Comparison of ENCODE assay signal across 22 cellular contexts in the genomic region with DNA sequence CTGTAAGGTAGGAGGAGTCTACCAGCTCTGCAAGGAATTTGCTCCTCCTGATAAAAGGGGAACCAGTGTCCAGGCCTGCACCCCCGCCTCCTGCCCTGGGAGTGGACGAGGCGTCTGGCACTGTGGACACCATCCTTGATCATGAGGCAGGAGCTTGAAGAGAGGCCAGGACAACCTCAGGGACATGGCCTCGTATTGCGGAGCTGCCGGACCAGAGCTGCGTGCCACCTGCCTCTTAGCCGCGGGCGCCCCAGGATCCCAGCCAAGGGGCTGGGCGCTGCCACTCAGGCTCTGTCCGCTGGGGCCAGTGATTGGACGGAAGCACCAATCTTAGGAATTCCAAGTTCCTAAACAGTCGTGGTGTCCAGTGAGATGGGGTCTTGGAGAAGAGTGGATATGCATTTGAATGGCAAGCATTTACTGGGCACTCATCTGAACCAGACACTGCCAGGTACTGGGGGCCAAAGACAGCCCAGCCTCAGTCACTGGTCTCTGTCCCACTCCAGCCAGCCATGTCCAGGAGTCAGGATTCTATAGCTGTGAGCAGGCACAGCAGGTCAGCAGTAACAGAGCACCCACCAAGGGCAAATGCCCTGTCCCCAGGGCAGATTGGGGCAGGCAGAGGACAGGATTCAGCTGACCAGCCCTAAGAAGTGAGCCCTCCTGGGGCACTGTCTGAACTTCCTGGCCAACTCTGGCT. TPM values are rescaled to one million over a fixed set of nuclear protein-coding genes. Genes with fewer than 3 reads are reported as not detected.
DNase-seq lines count a peak whose midpoint lies in the region; TF ChIP-seq lines count a peak whose summit lies in the region.
"Had no signal": no experiment of that assay in that cellular context is flagged by ENCODE, and none has a peak within 500 bp of the region (broad histone marks: within the 10 kb centered on the region; RNA-seq: fewer than 3 reads in every experiment).

No MANE protein-coding gene starts in this region.

- POLR2A ChIA-PET in MCF 10A (lab: Yijun Ruan, JAX), result interaction anchor here (0.7 to 1.8 kb wide), 4 partner anchors 9 to 41 kb away, joined by 3 to 5 read pairs (median 4); no protein-coding TSS in a partner anchor
- POLR2A ChIA-PET in activated CD4-positive, alpha-beta memory T cell treated with anti-CD3 and anti-CD28 coated beads, Interleukin-2, amount 10 ng/mL, durations not matched to agents 7 days and 5 days (lab: Charles Lee), result no interaction called here
- POLR2A ChIA-PET in PC-9 (lab: Charles Lee; ENCODE audit: unreplicated experiment), result interaction anchor here (0.6 kb wide), 1 partner anchor 325 kb away, joined by 3 read pairs; no protein-coding TSS in a partner anchor

- no CpG with 5 or more reads among the region's 14 CpGs for WGBS in trophoblast cell (ENCODE audit: extremely low coverage, insufficient coverage, insufficient read length)

- no TSS peak for BruUV-seq in MCF 10A (replicated peaks; lab: Mats Ljungman, UMichigan)
- no TSS peak for BruUV-seq in PC-9 (replicated peaks; lab: Mats Ljungman, UMichigan)

- H3K27ac ChIP-seq in breast epithelium (peak overlapping the region in 1 of 2 donors; percentile 80), trophoblast cell (ENCODE audit: low read depth, low read length) (no peak overlapping the region), PC-9 (no peak overlapping the region)
- H3K27ac ChIP-seq: 22Rv1 had no signal

- H3K79me2 ChIP-seq in trophoblast cell (ENCODE audit: control insufficient read depth, insufficient read depth, low read length, poor library complexity) (no peaks in the 10 kb centered on the region), PC-9 (ENCODE audit: low read depth) (no peaks in the 10 kb centered on the region)

- H3K9me3 ChIP-seq in breast epithelium (no peaks in the 10 kb centered on the region), trophoblast cell (ENCODE audit: insufficient read depth, low read depth, low read length) (peaks cover 13% of the 10 kb centered on the region), PC-9 (ENCODE audit: insufficient read depth, low read depth) (peaks cover 8% of the 10 kb centered on the region)
- H3K9me3 ChIP-seq: HAP-1 had no signal

- H3K36me3 ChIP-seq in breast epithelium, result no peaks in the 10 kb centered on the region
- H3K36me3 ChIP-seq in trophoblast cell (ENCODE audit: control insufficient read depth in 1 of 2, insufficient read depth in 2 of 2, low read length in 2 of 2), result no peaks in the 10 kb centered on the region
- H3K36me3 ChIP-seq in PC-9 (ENCODE audit: low read depth), result 0 out of 2 replicates have a peak, but pooled peaks cover 2% of the 10 kb centered on the region
- H3K36me3 ChIP-seq: HAP-1 had no signal

- no peak overlapping the region for H3K4ac ChIP-seq in trophoblast cell (ENCODE audit: low read depth, low read length)

- H3K14ac ChIP-seq in trophoblast cell (ENCODE audit: low read length), result peak overlapping the region; percentile 32

- H3K4me3 Mint-ChIP-seq in MCF 10A (ENCODE audit: unreplicated experiment), result no peak overlapping the region
- H3K4me3 Mint-ChIP-seq in chondrocyte (ENCODE audit: unreplicated experiment), result no peak overlapping the region
- H3K4me3 Mint-ChIP-seq in activated CD4-positive, alpha-beta memory T cell treated with anti-CD3 and anti-CD28 coated beads, Interleukin-2, amount 10 ng/mL, durations not matched to agents 7 days and 5 days, result no peak overlapping the region
- H3K4me3 Mint-ChIP-seq: B cell had no signal

- H3K4me1 Mint-ChIP-seq in MCF 10A (ENCODE audit: insufficient read depth, unreplicated experiment) (peaks cover 19% of the 10 kb centered on the region), chondrocyte (ENCODE audit: low read depth) (peaks cover 32% of the 10 kb centered on the region)
- H3K4me1 Mint-ChIP-seq in activated CD4-positive, alpha-beta memory T cell treated with anti-CD3 and anti-CD28 coated beads, Interleukin-2, amount 10 ng/mL, durations not matched to agents 7 days and 5 days, result peaks cover 28% of the 10 kb centered on the region

- H4K91ac ChIP-seq in trophoblast cell (ENCODE audit: low read depth, low read length), result peak overlapping the region; percentile 51

- H3K27me3 ChIP-seq in breast epithelium, result no peaks in the 10 kb centered on the region
- H3K27me3 ChIP-seq in trophoblast cell (ENCODE audit: insufficient read depth, low read length), result no peaks in the 10 kb centered on the region
- no peaks in the 10 kb centered on the region for H3K27me3 ChIP-seq in PC-9 (ENCODE audit: insufficient read depth, low read depth)

- H3K27ac Mint-ChIP-seq in MCF 10A (ENCODE audit: low read depth, unreplicated experiment) (peak overlapping the region; percentile 95), chondrocyte (ENCODE audit: unreplicated experiment) (peak overlapping the region; percentile 100)
- H3K27ac Mint-ChIP-seq in activated CD4-positive, alpha-beta memory T cell treated with anti-CD3 and anti-CD28 coated beads, Interleukin-2, amount 10 ng/mL, durations not matched to agents 7 days and 5 days, result no peak overlapping the region
- H3K27ac Mint-ChIP-seq: B cell had no signal

- H3K18ac ChIP-seq in trophoblast cell (ENCODE audit: low read length), result peak overlapping the region; percentile 44

- no peak overlapping the region for H4K8ac ChIP-seq in trophoblast cell (ENCODE audit: low read depth, low read length)

- H3K27me3 Mint-ChIP-seq in MCF 10A (ENCODE audit: insufficient read depth, unreplicated experiment) (no peaks in the 10 kb centered on the region), chondrocyte (ENCODE audit: low read depth) (no peaks in the 10 kb centered on the region)
- H3K27me3 Mint-ChIP-seq in activated CD4-positive, alpha-beta memory T cell treated with anti-CD3 and anti-CD28 coated beads, Interleukin-2, amount 10 ng/mL, durations not matched to agents 7 days and 5 days, result no peaks in the 10 kb centered on the region

- H4K20me1 ChIP-seq in PC-9 (ENCODE audit: insufficient read depth), result no peaks in the 10 kb centered on the region

- peaks cover 6% of the 10 kb centered on the region; the same call in 1 of the 2 replicates for H3F3A ChIP-seq in PC-9 (ENCODE audit: insufficient read depth, low read depth)

- H3K4me2 ChIP-seq in trophoblast cell (ENCODE audit: low read length) (no peak overlapping the region), PC-9 (no peak overlapping the region)

- H2AFZ ChIP-seq in trophoblast cell (ENCODE audit: insufficient read depth, low read length, poor library complexity) (no peak overlapping the region), PC-9 (no peak overlapping the region)

- H3K4me3 ChIP-seq in breast epithelium (no peak overlapping the region), trophoblast cell (ENCODE audit: low read depth, low read length) (no peak overlapping the region), PC-9 (no peak overlapping the region)
- H3K4me3 ChIP-seq: HAP-1 had no signal

- H4K12ac ChIP-seq in trophoblast cell (ENCODE audit: low read depth, low read length), result no peak overlapping the region

- peaks cover 7% of the 10 kb centered on the region for H3K79me1 ChIP-seq in trophoblast cell (ENCODE audit: low read length)

- CTCF ChIA-PET in MCF 10A (lab: Yijun Ruan, JAX) (interaction anchor here (1.7 kb wide), 2 partner anchors 9 to 95 kb away, joined by 5 to 8 read pairs; no protein-coding TSS in a partner anchor), PC-9 (lab: Charles Lee) (no interaction called here)
- CTCF ChIA-PET in activated CD4-positive, alpha-beta memory T cell treated with anti-CD3 and anti-CD28 coated beads, Interleukin-2, amount 10 ng/mL, durations not matched to agents 7 days and 5 days (lab: Charles Lee), result no interaction called here

- H3K4me1 ChIP-seq in breast epithelium, result no peaks in the 10 kb centered on the region
- H3K4me1 ChIP-seq in trophoblast cell (ENCODE audit: control insufficient read depth in 1 of 2, insufficient read depth in 2 of 2, low read length in 2 of 2), result peaks cover 5 to 8% of the 10 kb centered on the region in 2 experiments
- peaks cover 17% of the 10 kb centered on the region for H3K4me1 ChIP-seq in PC-9 (replicated peaks; ENCODE audit: insufficient read depth)
- H3K4me1 ChIP-seq: HAP-1 had no signal

- H3K9me3 Mint-ChIP-seq in MCF 10A (ENCODE audit: unreplicated experiment), result no peaks in the 10 kb centered on the region
- H3K9me3 Mint-ChIP-seq in chondrocyte (ENCODE audit: low read depth), result peaks cover 3% of the 10 kb centered on the region
- H3K9me3 Mint-ChIP-seq in activated CD4-positive, alpha-beta memory T cell treated with anti-CD3 and anti-CD28 coated beads, Interleukin-2, amount 10 ng/mL, durations not matched to agents 7 days and 5 days, result peaks cover 2% of the 10 kb centered on the region

- no peak for TF ChIP-seq POLR2A in breast epithelium (IDR thresholded peaks at IDR 0.05)

- DNase-seq in MCF 10A (ENCODE audit: unreplicated experiment) (no peak), breast epithelium (ENCODE audit: low spot score in 2 of 2) (no peak), chondrocyte (ENCODE audit: low spot score) (no peak), trophoblast cell (no peak), amniotic stem cell (lab: John Stamatoyannopoulos, UW) (no peak), PC-9 (no peak)
- no peak for DNase-seq in activated CD4-positive, alpha-beta memory T cell treated with anti-CD3 and anti-CD28 coated beads, Interleukin-2, amount 10 ng/mL, durations not matched to agents 7 days and 5 days
- DNase-seq in stimulated activated CD4-positive, alpha-beta T cell treated with anti-CD3 and anti-CD28 coated beads, Interleukin-4, amount 100 ng/mL, for 1 hour, result no peak
- DNase-seq: GDM1, KG1, MV-4-11, NCI-H1417, NCI-H187, NCI-H2107, NCI-H2227 treated with DMSO at 0.1 percent for 48 hours, NCI-H524, NCI-H82, RPMI8226, SIG-M5 had no signal

- H2AK5ac ChIP-seq in trophoblast cell (ENCODE audit: low read length), result peak overlapping the region; percentile 72

- H3K36me3 Mint-ChIP-seq in MCF 10A (ENCODE audit: insufficient read depth, unreplicated experiment) (no peaks in the 10 kb centered on the region), chondrocyte (ENCODE audit: low read depth) (no peaks in the 10 kb centered on the region)
- H3K36me3 Mint-ChIP-seq in activated CD4-positive, alpha-beta memory T cell treated with anti-CD3 and anti-CD28 coated beads, Interleukin-2, amount 10 ng/mL, durations not matched to agents 7 days and 5 days (ENCODE audit: low read depth), result peaks cover 2% of the 10 kb centered on the region

- no peak overlapping the region for H2BK5ac ChIP-seq in trophoblast cell (ENCODE audit: low read depth, low read length, poor library complexity)

- H3K9me2 ChIP-seq in PC-9 (ENCODE audit: insufficient read depth), result no peaks in the 10 kb centered on the region

- TF ChIP-seq CTCF in MCF 10A (IDR thresholded peaks at IDR 0.05; ENCODE audit: unreplicated experiment) (no peak), breast epithelium (IDR thresholded peaks at IDR 0.05) (no peak), chondrocyte (IDR thresholded peaks at IDR 0.05) (no peak), PC-9 (conservative IDR thresholded peaks at IDR 0.05) (no peak)

- no peak overlapping the region for H3K23ac ChIP-seq in trophoblast cell (ENCODE audit: low read length)

- intact Hi-C loops in MCF 10A (cut with micrococcal nuclease) (loop anchor here (2.0 kb wide), 1 partner anchor 39 kb away; the partner anchor contains the start of gene ANKRD10), breast epithelium (cut with DNase I; ENCODE audit: low total_unique reads) (no loop called here), PC-9 (cut with micrococcal nuclease; ENCODE audit: unreplicated experiment) (no loop called here)

- H2BK120ac ChIP-seq in trophoblast cell (ENCODE audit: insufficient read depth, low read length, poor library complexity), result peak overlapping the region; percentile 55

- H2BK12ac ChIP-seq in trophoblast cell (ENCODE audit: low read length), result peak overlapping the region; percentile 50

- no peak overlapping the region for H3K9ac ChIP-seq in trophoblast cell (ENCODE audit: low read length)

RNA-seq across cellular contexts. Expression of gene ANKRD10, which starts 39.1 kb away (rescaled TPM):
- total RNA-seq in MCF 10A (2022) (61.7 and 76.0 TPM in 2 replicates), breast epithelium (100 to 1,000 TPM; 133 to 206 (median 193) TPM), chondrocyte (110 to 139 TPM (median 112 TPM) in 3 replicates), PC-9 (2021) (154 and 155 TPM in 2 replicates)
- 58.8 and 60.1 TPM in 2 replicates for polyA plus RNA-seq in trophoblast cell (2013)
- total RNA-seq in activated CD4-positive, alpha-beta memory T cell treated with anti-CD3 and anti-CD28 coated beads, Interleukin-2, amount 10 ng/mL, durations not matched to agents 7 days and 5 days, result 100 to 1,000 TPM; 127 to 129 TPM
